ENCODE assay signal across 9 cellular contexts in genomic region chr19:43662487-43662886, GRCh38. TPM values are rescaled to one million over a fixed set of nuclear protein-coding genes. Genes with fewer than 3 reads are reported as not detected.
DNase-seq lines count a peak whose midpoint lies in the region; TF ChIP-seq lines count a peak whose summit lies in the region.
"Had no signal": no experiment of that assay in that cellular context is flagged by ENCODE, and none has a peak within 500 bp of the region (broad histone marks: within the 10 kb centered on the region; RNA-seq: fewer than 3 reads in every experiment).

No MANE protein-coding gene starts in this region.

- DNase-seq in NCI-H82 (lab: John Stamatoyannopoulos, UW) = peak; percentile 46
- DNase-seq in NCI-H82 treated with DMSO at 0.1 percent for 48 hours (lab: John Stamatoyannopoulos, UW; ENCODE audit: unreplicated experiment) = no peak
- no peak for DNase-seq in mammary epithelial cell
- DNase-seq in T-helper 2 cell treated with Interferon-gamma antibody and Interleukin-4, amounts not matched to agents 5 μg/mL and 100 μg/mL, for 36 hours (ENCODE audit: low spot score) = no peak
- no peak for DNase-seq in NCI-H1436 (lab: John Stamatoyannopoulos, UW)
- DNase-seq: CD4-positive, CD25-positive, alpha-beta regulatory T cell; T-cell had no signal

- in situ Hi-C loops in mammary epithelial cell (cut with MboI; ENCODE audit: low sequenced_read_pairs in 2 of 2) = no loop called here

- peaks cover 18% of the 10 kb centered on the region for H3K4me1 Mint-ChIP-seq in T-helper 2 cell treated with Interferon-gamma antibody and Interleukin-4, amounts not matched to agents 5 μg/mL and 100 μg/mL, for 36 hours (ENCODE audit: low read depth)

- H3K4me1 ChIP-seq in mammary epithelial cell (ENCODE audit: insufficient read depth, low read length) (peaks cover 2% of the 10 kb centered on the region), parathyroid adenoma (no peaks in the 10 kb centered on the region)

- CTCF ChIA-PET in mammary epithelial cell (lab: Charles Lee; ENCODE audit: low non-redundant PET) = interaction anchor here (0.7 kb wide), 3 partner anchors 107 to 272 kb away, joined by 5 to 6 read pairs (median 5); partner anchors contain the start of gene ZNF45

- H4K20me1 ChIP-seq in mammary epithelial cell (ENCODE audit: insufficient read depth, low read length) = no peaks in the 10 kb centered on the region

- peaks cover 44% of the 10 kb centered on the region for H3K36me3 ChIP-seq in mammary epithelial cell (ENCODE audit: insufficient read depth, low read length)
- no peaks in the 10 kb centered on the region for H3K36me3 ChIP-seq in parathyroid adenoma (ENCODE audit: control insufficient read depth, insufficient read depth, low read length)

- H3K27ac Mint-ChIP-seq in T-helper 2 cell treated with Interferon-gamma antibody and Interleukin-4, amounts not matched to agents 5 μg/mL and 100 μg/mL, for 36 hours = no peak overlapping the region
- H3K27ac Mint-ChIP-seq: T-cell had no signal

- TF ChIP-seq CTCF in mammary epithelial cell (conservative IDR thresholded peaks at IDR 0.05 in 1 of 2, IDR thresholded peaks at IDR 0.05 in 1 of 2; ENCODE audit: extremely low read depth in 1 of 2, insufficient read depth in 1 of 2, low read depth in 1 of 2, low read length in 2 of 2) (peak; percentile 22 to 50), parathyroid adenoma (IDR thresholded peaks at IDR 0.05) (peak; percentile 39)

- intact Hi-C loops in mammary epithelial cell (cut with micrococcal nuclease) = no loop called here

- BruUV-seq in mammary epithelial cell (replicated peaks; lab: Mats Ljungman, UMichigan) = no TSS peak

- H3K27me3 ChIP-seq in mammary epithelial cell (ENCODE audit: insufficient read depth, low read length) (no peaks in the 10 kb centered on the region), parathyroid adenoma (ENCODE audit: control insufficient read depth, insufficient read depth, low read length) (no peaks in the 10 kb centered on the region)

- H3K9me3 Mint-ChIP-seq in T-helper 2 cell treated with Interferon-gamma antibody and Interleukin-4, amounts not matched to agents 5 μg/mL and 100 μg/mL, for 36 hours = peaks cover 4% of the 10 kb centered on the region

- no peaks in the 10 kb centered on the region for H3K27me3 Mint-ChIP-seq in T-helper 2 cell treated with Interferon-gamma antibody and Interleukin-4, amounts not matched to agents 5 μg/mL and 100 μg/mL, for 36 hours (ENCODE audit: low read depth)
- H3K27me3 Mint-ChIP-seq: CD4-positive, CD25-positive, alpha-beta regulatory T cell; T-cell had no signal

- H3K9me3 ChIP-seq in mammary epithelial cell (replicated peaks; ENCODE audit: insufficient read depth, low read length) = no peaks in the 10 kb centered on the region
- H3K9me3 ChIP-seq in parathyroid adenoma (ENCODE audit: control insufficient read depth, low read length) = no peaks in the 10 kb centered on the region

- H3K4me3 ChIP-seq in mammary epithelial cell (replicated peaks in 1 of 3; ENCODE audit: insufficient read depth in 1 of 3, low read depth in 2 of 3, low read length in 3 of 3) = no peak overlapping the region
- H3K4me3 ChIP-seq in parathyroid adenoma (ENCODE audit: low read depth, low read length) = no peak overlapping the region

- no peak overlapping the region for H3K9ac ChIP-seq in mammary epithelial cell (ENCODE audit: insufficient read depth, low read length)
- no peak overlapping the region for H3K9ac ChIP-seq in parathyroid adenoma

- 92% methylated on average over 6 of the region's 6 CpGs for WGBS in mammary epithelial cell (ENCODE audit: low coverage, missing lambda C conversion rate)

- H3K4me2 ChIP-seq in mammary epithelial cell (ENCODE audit: insufficient read depth, low read depth, low read length) (no peak overlapping the region), parathyroid adenoma (ENCODE audit: low read length) (no peak overlapping the region)

- dilution Hi-C loops in mammary epithelial cell (cut with HindIII; ENCODE audit: low sequenced_read_pairs) = loop anchor here (5.0 kb wide), 1 partner anchor 80 kb away; no protein-coding TSS in a partner anchor

- H3K36me3 Mint-ChIP-seq in T-helper 2 cell treated with Interferon-gamma antibody and Interleukin-4, amounts not matched to agents 5 μg/mL and 100 μg/mL, for 36 hours (ENCODE audit: low read depth) = peaks cover 53% of the 10 kb centered on the region

- H2AFZ ChIP-seq in mammary epithelial cell (ENCODE audit: low read depth, low read length) (no peak overlapping the region), parathyroid adenoma (no peak overlapping the region)

- no peak overlapping the region for H3K4me3 Mint-ChIP-seq in T-helper 2 cell treated with Interferon-gamma antibody and Interleukin-4, amounts not matched to agents 5 μg/mL and 100 μg/mL, for 36 hours
- H3K4me3 Mint-ChIP-seq: CD4-positive, CD25-positive, alpha-beta regulatory T cell; T-cell had no signal

- H3K79me2 ChIP-seq in mammary epithelial cell (ENCODE audit: insufficient read depth, low read length) = peaks cover 72% of the 10 kb centered on the region
- H3K79me2 ChIP-seq in parathyroid adenoma = no peaks in the 10 kb centered on the region

- H3K27ac ChIP-seq in mammary epithelial cell (ENCODE audit: insufficient read depth, low read depth, low read length) (no peak overlapping the region), parathyroid adenoma (no peak overlapping the region)

RNA-seq across cellular contexts. Expression of gene PLAUR, which starts 7.5 kb away (rescaled TPM):
- 10 to 100 TPM; 10.8 to 79.9 TPM for total RNA-seq in mammary epithelial cell
- polyA plus RNA-seq in mammary epithelial cell = 73.7 TPM
- polyA minus RNA-seq in mammary epithelial cell = 32.9 TPM

RNA-seq across cellular contexts. Expression of gene CADM4, which starts 22.8 kb away (rescaled TPM):
- 10 to 100 TPM; 11.7 to 12.8 TPM for total RNA-seq in mammary epithelial cell
- 4.5 TPM for polyA plus RNA-seq in mammary epithelial cell
- 1.9 TPM for polyA minus RNA-seq in mammary epithelial cell
- polyA plus RNA-seq: CD4-positive, CD25-positive, alpha-beta regulatory T cell had no signal

RNA-seq across cellular contexts. Expression of gene ZNF428, which starts 43.1 kb away (rescaled TPM):
- total RNA-seq in mammary epithelial cell = 10 to 100 TPM; 17.0 to 19.0 TPM
- 12.9 TPM for polyA plus RNA-seq in mammary epithelial cell
- 1.9 TPM for polyA minus RNA-seq in mammary epithelial cell

RNA-seq across cellular contexts. Expression of gene SRRM5, which starts 50.6 kb away (rescaled TPM):
- under 1 TPM in 1 of 2 donors, not detected in 1; 0.24 TPM for total RNA-seq in mammary epithelial cell
- 0.03 TPM for polyA plus RNA-seq in mammary epithelial cell
- not detected for polyA minus RNA-seq in mammary epithelial cell

RNA-seq across cellular contexts. Expression of gene IRGC, which starts 53.4 kb away (rescaled TPM):
- total RNA-seq in mammary epithelial cell = not detected
- not detected for polyA plus RNA-seq in mammary epithelial cell
- polyA minus RNA-seq in mammary epithelial cell = not detected
- total RNA-seq: CD4-positive, CD25-positive, alpha-beta regulatory T cell; T-cell had no signal
- polyA plus RNA-seq: adipose tissue; CD4-positive, CD25-positive, alpha-beta regulatory T cell had no signal
